In the genomic region with DNA sequence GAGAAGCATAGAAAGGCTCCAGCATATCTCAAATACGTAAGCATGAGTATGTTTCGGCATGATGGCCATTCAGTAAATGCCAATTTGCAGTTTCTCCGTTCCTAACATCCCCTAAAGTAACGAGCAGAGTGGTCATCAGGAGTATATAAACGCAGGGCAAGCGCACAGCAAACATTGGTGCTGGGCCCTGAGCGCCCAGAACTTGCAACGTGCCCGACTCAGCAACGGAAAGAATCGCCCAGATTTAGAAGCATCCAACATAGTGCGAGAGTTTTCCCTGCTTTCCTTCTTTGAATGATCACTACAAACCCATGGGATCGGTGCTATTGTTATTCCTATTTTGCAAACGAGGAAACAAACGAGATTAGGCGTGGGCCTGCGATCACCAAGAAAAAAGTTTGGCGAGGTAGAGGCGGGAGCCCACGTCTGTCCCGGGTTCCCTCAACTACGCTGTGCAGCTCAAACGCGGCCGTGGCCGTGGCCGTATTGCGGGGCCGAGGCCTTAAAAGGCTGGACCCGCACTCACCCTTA, we compare ENCODE assay signal across 8 cellular contexts. TPM values are rescaled to one million over a fixed set of nuclear protein-coding genes. Genes with fewer than 3 reads are reported as not detected.
A peak's percentile ranks its signal among the peaks of the same experiment; 100 is the strongest.
DNase-seq lines count a peak whose midpoint lies in the region; ATAC-seq, FAIRE-seq and TF ChIP-seq lines count a peak whose summit lies in the region.

No MANE protein-coding gene starts in this region.

- TSS peak; percentile 73 for BruUV-seq in HepG2 (replicated peaks; lab: Mats Ljungman, UMichigan)

- H2AFZ ChIP-seq in HepG2 (ENCODE audit: low read length), result no peak overlapping the region

- intact Hi-C loops in body of pancreas (cut with DNase I), result no loop called here
- intact Hi-C loops in HepG2 (cut with micrococcal nuclease; ENCODE audit: unreplicated experiment), result no loop called here
- intact Hi-C loops in tibial artery (cut with DNase I; ENCODE audit: low total_unique reads), result no loop called here

- H3K27me3 ChIP-seq in HL-60 (ENCODE audit: insufficient read depth, poor library complexity, severe bottlenecking) (no peaks in the 10 kb centered on the region), body of pancreas (no peaks in the 10 kb centered on the region), HepG2 (ENCODE audit: control insufficient read depth in 1 of 2, insufficient read depth in 2 of 2, low read length in 2 of 2) (no peaks in the 10 kb centered on the region; a peak in 1 of 5 replicates), tibial artery (no peaks in the 10 kb centered on the region)

- TF ChIP-seq POLR2A in body of pancreas (IDR thresholded peaks at IDR 0.05), result no peak
- no peak for TF ChIP-seq POLR2A in HepG2 (IDR thresholded peaks at IDR 0.05; ENCODE audit: insufficient read depth in 1 of 2, low read depth in 2 of 2, low read length in 2 of 2)

- no peak for TF ChIP-seq EP300 in HepG2 (IDR thresholded peaks at IDR 0.05; ENCODE audit: low read depth in 2 of 2, low read length in 2 of 2)
- TF ChIP-seq EP300 in HepG2 (CRISPR knock-in tag; IDR thresholded peaks at IDR 0.05; ENCODE audit: borderline replicate concordance), result no peak

- H3K9ac ChIP-seq in HepG2 (ENCODE audit: insufficient read depth, low read depth, low read length), result peak overlapping the region; percentile 99

- peaks cover 35% of the 10 kb centered on the region for H3K79me2 ChIP-seq in HepG2 (ENCODE audit: insufficient read depth, low read length)

- H3K9me3 ChIP-seq in body of pancreas (no peaks in the 10 kb centered on the region), HepG2 (ENCODE audit: low read length) (no peaks in the 10 kb centered on the region), tibial artery (no peaks in the 10 kb centered on the region)

- peaks cover 22% of the 10 kb centered on the region for H3K4me1 ChIP-seq in body of pancreas
- peaks cover 33% of the 10 kb centered on the region for H3K4me1 ChIP-seq in HepG2 (ENCODE audit: insufficient read depth, low read length)
- H3K4me1 ChIP-seq in tibial artery, result peaks cover 0 to 25% (median 14%) of the 10 kb centered on the region in 4 donors

- peak overlapping the region; percentile 89 for H3K4me2 ChIP-seq in HepG2 (ENCODE audit: low read depth, low read length)

- in situ Hi-C loops in HepG2 (cut with HindIII; ENCODE audit: extremely low pct_ligation_motif_present, low pct_unique_long_range_greater_than_20kb), result loop anchor here (10.0 kb wide), 1 partner anchor 154 kb away; no protein-coding TSS in a partner anchor

- ATAC-seq in body of pancreas (no peak), HepG2 (peak; percentile 66), HG02678 (IDR thresholded peaks at IDR 0.05; ENCODE audit: unreplicated experiment) (no peak)

- peaks cover 49% of the 10 kb centered on the region for H4K20me1 ChIP-seq in HepG2 (ENCODE audit: insufficient read depth, low read length)

- 0% methylated on average over 27 to 30 of the region's 30 CpGs for WGBS in body of pancreas, 2 donors
- WGBS in HepG2 (ENCODE audit: low lambda C conversion rate), result 0% methylated on average over 16 of the region's 30 CpGs

- DNase-seq in AG10803 (ENCODE audit: low read depth) (no peak), HL-60 (ENCODE audit: low read depth in 1 of 2, low spot score in 1 of 2) (no peak), body of pancreas (no peak), HepG2 (ENCODE audit: low spot score) (no peak), tibial artery (no peak), NCI-H1417 treated with DMSO at 0.1 percent for 48 hours (lab: John Stamatoyannopoulos, UW) (no peak), activated gamma-delta T cell treated with Interleukin-2 at 50 U/mL for 16 hours (no peak)

- POLR2A ChIA-PET in HepG2 (lab: Yijun Ruan, JAX), result interaction anchor here (0.6 to 2.1 kb wide), 17 partner anchors 8 to 252 kb away, joined by 3 to 29 read pairs (median 6); partner anchors contain the start of genes CD74 and RBM22

- FAIRE-seq in HepG2 (lab: Jason Lieb, UNC), result no peak

- H3K4me3 ChIP-seq in AG10803 (ENCODE audit: low read length) (peak overlapping the region; percentile 78), HL-60 (replicated peaks; ENCODE audit: insufficient read depth, low read length) (peak overlapping the region; percentile 64), body of pancreas (peak overlapping the region; percentile 76 to 88), HepG2 (replicated peaks in 1 of 3; ENCODE audit: insufficient read depth in 1 of 3, low read depth in 2 of 3, low read length in 3 of 3) (peak overlapping the region; percentile 86 to 93 (median 90)), tibial artery (peak overlapping the region; percentile 68 to 69)

- CTCF ChIA-PET in HepG2 (lab: Yijun Ruan, JAX; ENCODE audit: low intra/inter-chr PET ratio, low total read pairs), result interaction anchor here (2.4 kb wide), 1 partner anchor 95 kb away, joined by 5 read pairs; no protein-coding TSS in a partner anchor

- H3K27ac ChIP-seq in HL-60 (replicated peaks), result peak overlapping the region; percentile 99
- H3K27ac ChIP-seq in body of pancreas, result peak overlapping the region; percentile 97 to 99 (median 99)
- peak overlapping the region; percentile 95 for H3K27ac ChIP-seq in HepG2 (ENCODE audit: extremely low read length, insufficient read depth, low read length)
- H3K27ac ChIP-seq in tibial artery, result peak overlapping the region; percentile 89 to 94

- no peak for TF ChIP-seq RAD21 in HepG2 (CRISPR knock-in tag; IDR thresholded peaks at IDR 0.05)

- TF ChIP-seq CTCF in AG10803 (conservative IDR thresholded peaks at IDR 0.05; ENCODE audit: low read length) (no peak), HL-60 (IDR thresholded peaks at IDR 0.05; ENCODE audit: insufficient read depth, low read length) (no peak), body of pancreas (IDR thresholded peaks at IDR 0.05) (no peak), HepG2 (CRISPR knock-in tag; IDR thresholded peaks at IDR 0.05) (no peak), tibial artery (IDR thresholded peaks at IDR 0.05) (no peak)

- H3K36me3 ChIP-seq in body of pancreas (replicated peaks in 1 of 2; ENCODE audit: insufficient read depth in 1 of 2, low read depth in 2 of 2), result peaks cover 15 to 33% of the 10 kb centered on the region in 2 donors
- peaks cover 17 to 37% of the 10 kb centered on the region in 2 experiments for H3K36me3 ChIP-seq in HepG2 (replicated peaks in 1 of 2; ENCODE audit: control insufficient read depth in 1 of 2, insufficient read depth in 2 of 2, low read length in 2 of 2)
- peaks cover 37 to 38% (median 38%) of the 10 kb centered on the region in 3 donors for H3K36me3 ChIP-seq in tibial artery

RNA-seq across cellular contexts. Expression of gene RPS14, which starts 0.5 kb away (rescaled TPM):
- 1,000 to 10,000 TPM; 1,348 to 2,916 TPM for total RNA-seq in body of pancreas
- total RNA-seq in HepG2 (2016; rRNA removed; fragmentation: Illumina TruSeq; extraction: Trizol), result 2,116 and 2,466 TPM in 2 replicates
- total RNA-seq in HepG2 (2016; cell fraction: cytosol; rRNA removed; fragmentation: Illumina TruSeq; extraction: Trizol; ENCODE audit: low read depth), result 3,305 and 3,520 TPM in 2 replicates
- 2,149 and 2,588 TPM in 2 replicates for total RNA-seq in HepG2 (2016; cell fraction: insoluble cytoplasmic fraction; rRNA removed; fragmentation: Illumina TruSeq; extraction: Trizol)
- 4,929 and 5,069 TPM in 2 replicates for total RNA-seq in HepG2 (2016; cell fraction: membrane; rRNA removed; fragmentation: Illumina TruSeq; extraction: Trizol)
- 644 and 721 TPM in 2 replicates for total RNA-seq in HepG2 (2016; cell fraction: nucleus; rRNA removed; fragmentation: Illumina TruSeq; extraction: Trizol)
- polyA plus RNA-seq in HepG2 (2011; rRNA removed), result 3,058 and 3,295 TPM in 2 replicates
- polyA plus RNA-seq in HepG2 (2011; cell fraction: cytosol; rRNA removed), result 6,315 and 8,239 TPM in 2 replicates
- polyA plus RNA-seq in HepG2 (2011; cell fraction: nucleus; rRNA removed), result 1,184 and 1,580 TPM in 2 replicates
- 3,506 and 4,895 TPM in 2 replicates for polyA plus RNA-seq in HepG2 (2012)
- 3,347 and 3,785 TPM in 2 replicates for polyA plus RNA-seq in HepG2 (2016; cell fraction: cytosol; fragmentation: Illumina TruSeq; extraction: Trizol; ENCODE audit: low read depth)
- 2,246 and 2,277 TPM in 2 replicates for polyA plus RNA-seq in HepG2 (2016; cell fraction: insoluble cytoplasmic fraction; fragmentation: Illumina TruSeq; extraction: Trizol; ENCODE audit: low read depth)
- polyA plus RNA-seq in HepG2 (2016; cell fraction: membrane; fragmentation: Illumina TruSeq; extraction: Trizol; ENCODE audit: low read depth), result 4,452 and 4,569 TPM in 2 replicates
- polyA plus RNA-seq in HepG2 (2016; cell fraction: nucleus; fragmentation: Illumina TruSeq; extraction: Trizol; ENCODE audit: insufficient read depth, low read depth), result 1,056 and 1,136 TPM in 2 replicates
- polyA minus RNA-seq in HepG2 (2011; rRNA and poly(A)+ RNA removed; ENCODE audit: low replicate concordance), result 795 and 1,496 TPM in 2 replicates
- polyA minus RNA-seq in HepG2 (2011; cell fraction: cytosol; rRNA and poly(A)+ RNA removed), result 375 and 432 TPM in 2 replicates
- 180 and 283 TPM in 2 replicates for polyA minus RNA-seq in HepG2 (2011; cell fraction: nucleus; rRNA and poly(A)+ RNA removed)

RNA-seq across cellular contexts. Expression of gene CD74, which starts 36.3 kb away (rescaled TPM):
- total RNA-seq in body of pancreas, result 100 to 1,000 TPM; 130 to 405 TPM
- total RNA-seq in HepG2 (2016; rRNA removed; fragmentation: Illumina TruSeq; extraction: Trizol), result 30.1 and 84.4 TPM in 2 replicates
- total RNA-seq in HepG2 (2016; cell fraction: cytosol; rRNA removed; fragmentation: Illumina TruSeq; extraction: Trizol; ENCODE audit: low read depth), result 19.1 and 22.1 TPM in 2 replicates
- total RNA-seq in HepG2 (2016; cell fraction: insoluble cytoplasmic fraction; rRNA removed; fragmentation: Illumina TruSeq; extraction: Trizol), result 30.1 and 86.9 TPM in 2 replicates
- 23.8 and 31.1 TPM in 2 replicates for total RNA-seq in HepG2 (2016; cell fraction: membrane; rRNA removed; fragmentation: Illumina TruSeq; extraction: Trizol)
- total RNA-seq in HepG2 (2016; cell fraction: nucleus; rRNA removed; fragmentation: Illumina TruSeq; extraction: Trizol), result 88.0 and 96.2 TPM in 2 replicates
- polyA plus RNA-seq in HepG2 (2011; rRNA removed), result 34.1 and 56.4 TPM in 2 replicates
- polyA plus RNA-seq in HepG2 (2011; cell fraction: cytosol; rRNA removed), result 24.7 and 30.8 TPM in 2 replicates
- polyA plus RNA-seq in HepG2 (2011; cell fraction: nucleus; rRNA removed), result 26.5 and 30.9 TPM in 2 replicates
- 73.1 and 87.1 TPM in 2 replicates for polyA plus RNA-seq in HepG2 (2012)
- 44.1 and 51.7 TPM in 2 replicates for polyA plus RNA-seq in HepG2 (2016; cell fraction: cytosol; fragmentation: Illumina TruSeq; extraction: Trizol; ENCODE audit: low read depth)
- polyA plus RNA-seq in HepG2 (2016; cell fraction: insoluble cytoplasmic fraction; fragmentation: Illumina TruSeq; extraction: Trizol; ENCODE audit: low read depth), result 52.1 and 69.3 TPM in 2 replicates
- 51.1 and 54.1 TPM in 2 replicates for polyA plus RNA-seq in HepG2 (2016; cell fraction: membrane; fragmentation: Illumina TruSeq; extraction: Trizol; ENCODE audit: low read depth)
- 232 and 243 TPM in 2 replicates for polyA plus RNA-seq in HepG2 (2016; cell fraction: nucleus; fragmentation: Illumina TruSeq; extraction: Trizol; ENCODE audit: insufficient read depth, low read depth)
- polyA minus RNA-seq in HepG2 (2011; rRNA and poly(A)+ RNA removed; ENCODE audit: low replicate concordance), result 2.5 and 52.0 TPM in 2 replicates
- polyA minus RNA-seq in HepG2 (2011; cell fraction: cytosol; rRNA and poly(A)+ RNA removed), result 21.3 and 26.3 TPM in 2 replicates
- polyA minus RNA-seq in HepG2 (2011; cell fraction: nucleus; rRNA and poly(A)+ RNA removed), result 11.5 and 16.5 TPM in 2 replicates

RNA-seq across cellular contexts. Expression of gene NDST1, which starts 58.9 kb away (rescaled TPM):
- total RNA-seq in body of pancreas (10 to 100 TPM; 37.6 to 56.0 TPM), HepG2 (2016; rRNA removed; fragmentation: Illumina TruSeq; extraction: Trizol) (22.1 and 26.2 TPM in 2 replicates)
- total RNA-seq in HepG2 (2016; cell fraction: cytosol; rRNA removed; fragmentation: Illumina TruSeq; extraction: Trizol; ENCODE audit: low read depth), result 6.5 and 8.8 TPM in 2 replicates
- total RNA-seq in HepG2 (2016; cell fraction: insoluble cytoplasmic fraction; rRNA removed; fragmentation: Illumina TruSeq; extraction: Trizol), result 19.6 and 25.2 TPM in 2 replicates
- total RNA-seq in HepG2 (2016; cell fraction: membrane; rRNA removed; fragmentation: Illumina TruSeq; extraction: Trizol), result 16.4 and 18.4 TPM in 2 replicates
- 25.2 and 29.3 TPM in 2 replicates for total RNA-seq in HepG2 (2016; cell fraction: nucleus; rRNA removed; fragmentation: Illumina TruSeq; extraction: Trizol)
- polyA plus RNA-seq in HepG2 (2011; rRNA removed), result 23.8 and 35.0 TPM in 2 replicates
- 18.9 and 20.3 TPM in 2 replicates for polyA plus RNA-seq in HepG2 (2011; cell fraction: cytosol; rRNA removed)
- polyA plus RNA-seq in HepG2 (2011; cell fraction: nucleus; rRNA removed), result 67.6 and 71.1 TPM in 2 replicates
- polyA plus RNA-seq in HepG2 (2012), result 36.0 and 40.8 TPM in 2 replicates
- 2.7 and 3.1 TPM in 2 replicates for polyA plus RNA-seq in HepG2 (2016; cell fraction: cytosol; fragmentation: Illumina TruSeq; extraction: Trizol; ENCODE audit: low read depth)
- polyA plus RNA-seq in HepG2 (2016; cell fraction: insoluble cytoplasmic fraction; fragmentation: Illumina TruSeq; extraction: Trizol; ENCODE audit: low read depth), result 15.4 and 18.3 TPM in 2 replicates
- polyA plus RNA-seq in HepG2 (2016; cell fraction: membrane; fragmentation: Illumina TruSeq; extraction: Trizol; ENCODE audit: low read depth), result 7.8 TPM in 2 replicates
- polyA plus RNA-seq in HepG2 (2016; cell fraction: nucleus; fragmentation: Illumina TruSeq; extraction: Trizol; ENCODE audit: insufficient read depth, low read depth), result 29.1 and 30.9 TPM in 2 replicates
- polyA minus RNA-seq in HepG2 (2011; rRNA and poly(A)+ RNA removed; ENCODE audit: low replicate concordance), result 12.5 and 73.9 TPM in 2 replicates
- polyA minus RNA-seq in HepG2 (2011; cell fraction: cytosol; rRNA and poly(A)+ RNA removed), result 20.8 and 29.5 TPM in 2 replicates
- polyA minus RNA-seq in HepG2 (2011; cell fraction: nucleus; rRNA and poly(A)+ RNA removed), result 55.1 and 55.2 TPM in 2 replicates
